Comparison of ENCODE assay signal across 11 cellular contexts in the genomic region with DNA sequence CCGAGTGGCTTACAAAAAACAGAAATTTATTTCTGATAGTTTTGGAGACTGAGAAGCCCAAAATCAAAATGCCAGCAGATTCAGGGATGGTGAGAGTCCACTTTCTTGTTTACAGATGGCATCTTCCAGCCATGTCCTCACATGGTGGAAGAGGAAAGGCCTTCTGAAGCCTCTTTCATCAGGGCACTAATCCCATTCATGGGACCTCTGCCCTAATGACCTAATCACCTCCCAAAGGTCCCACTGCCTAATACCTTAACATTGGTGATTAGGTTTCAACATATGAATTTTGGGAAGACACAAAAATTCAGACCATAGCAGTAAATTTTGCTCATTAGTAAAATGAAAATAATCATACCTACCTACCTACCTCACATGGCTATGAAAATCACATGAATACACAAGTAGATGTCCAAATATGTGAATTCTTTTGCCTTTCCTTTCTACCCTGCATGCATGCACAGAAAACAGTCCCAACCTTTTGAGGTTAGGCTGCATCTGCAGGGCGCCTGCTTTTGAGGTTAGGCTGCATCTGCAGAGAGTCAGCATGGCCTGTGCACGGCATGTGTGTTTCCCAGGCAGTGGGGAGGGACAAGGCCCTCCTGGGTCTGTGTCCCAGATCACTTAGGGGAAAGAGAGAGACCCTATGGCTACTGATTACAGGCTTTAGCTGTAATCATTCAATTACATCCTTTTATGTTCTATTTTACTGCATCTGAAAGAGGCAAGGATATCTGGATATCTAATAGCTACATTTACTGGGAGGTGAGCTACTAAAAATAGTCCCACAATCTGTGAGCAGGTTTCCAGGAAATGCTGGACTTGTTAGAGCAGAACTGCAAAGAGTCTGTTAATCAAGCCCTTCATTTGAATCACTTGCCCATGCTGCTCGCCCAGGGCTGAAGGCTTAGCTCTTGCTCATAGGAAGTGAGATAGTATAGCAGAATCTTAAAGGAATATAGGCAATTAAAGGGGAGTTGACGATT.
A peak's percentile ranks its signal among the peaks of the same experiment; 100 is the strongest.
DNase-seq lines count a peak whose midpoint lies in the region; ATAC-seq and TF ChIP-seq lines count a peak whose summit lies in the region.
"Had no signal": no experiment of that assay in that cellular context is flagged by ENCODE, and none has a peak within 500 bp of the region (broad histone marks: within the 10 kb centered on the region; RNA-seq: fewer than 3 reads in every experiment).

No MANE protein-coding gene starts in this region.

- peaks cover 30% of the 10 kb centered on the region for H3K4me1 ChIP-seq in left ventricle myocardium inferior
- H3K4me1 ChIP-seq in mucosa of descending colon (ENCODE audit: low read depth) = no peaks in the 10 kb centered on the region

- peak overlapping the region; percentile 14 for H3K27ac ChIP-seq in left ventricle myocardium inferior (replicated peaks)

- intact Hi-C loops in left ventricle myocardium inferior (cut with micrococcal nuclease) = no loop called here
- intact Hi-C loops in cardiac septum (cut with DNase I) = no loop called here
- intact Hi-C loops in mucosa of descending colon (cut with DNase I, micrococcal nuclease) = no loop called here

- H3K4me3 ChIP-seq in left ventricle myocardium inferior (no peak overlapping the region), fibroblast of mammary gland (ENCODE audit: control insufficient read depth, low read depth, low read length) (no peak overlapping the region), mucosa of descending colon (no peak overlapping the region)

- H3K27me3 ChIP-seq in left ventricle myocardium inferior (ENCODE audit: low read depth) = no peaks in the 10 kb centered on the region

- DNase-seq in left ventricle myocardium inferior (no peak), cardiac septum (ENCODE audit: low spot score) (no peak), RPMI7951 (ENCODE audit: low read depth) (peak; percentile 90), fibroblast of mammary gland (ENCODE audit: low read depth) (peak; percentile 42), NCI-H1048 (lab: John Stamatoyannopoulos, UW) (no peak), SKM-1 treated with dmso at 0.1 percent for 144 hours (lab: John Stamatoyannopoulos, UW; ENCODE audit: unreplicated experiment) (no peak), mucosa of descending colon (no peak)
- no peak for DNase-seq in activated T-cell treated with anti-CD3 and anti-CD28 coated beads, Interleukin-2, amount 50 U/mL, for 1 hour
- DNase-seq: activated gamma-delta T cell; NCI-H524; stimulated activated naive CD8-positive, alpha-beta T cell treated with anti-CD3 and anti-CD28 coated beads, Interleukin-15, amount 100 ng/mL, for 72 hours had no signal

- no peaks in the 10 kb centered on the region for H3K9me3 ChIP-seq in left ventricle myocardium inferior (replicated peaks)
- H3K9me3 ChIP-seq in mucosa of descending colon = no peaks in the 10 kb centered on the region

- H3K36me3 ChIP-seq in left ventricle myocardium inferior = no peaks in the 10 kb centered on the region
- H3K36me3 ChIP-seq in mucosa of descending colon (ENCODE audit: low read depth) = no peaks in the 10 kb centered on the region

- TF ChIP-seq CTCF in left ventricle myocardium inferior (IDR thresholded peaks at IDR 0.05; ENCODE audit: borderline replicate concordance) = no peak
- no peak for TF ChIP-seq CTCF in fibroblast of mammary gland (conservative IDR thresholded peaks at IDR 0.05; ENCODE audit: control insufficient read depth, insufficient read depth, low read depth, low read length)
- TF ChIP-seq CTCF in mucosa of descending colon (IDR thresholded peaks at IDR 0.05) = no peak

- ATAC-seq in mucosa of descending colon = no peak
- ATAC-seq: stimulated activated naive CD8-positive, alpha-beta T cell treated with anti-CD3 and anti-CD28 coated beads, Interleukin-15, amount 100 ng/mL, for 72 hours had no signal

Comparison
In these comparisons a context has a peak if more than half of its experiments do, and no peak if none do; other contexts are left out.
1. DNase-seq: peak in RPMI7951 (single experiment) and fibroblast of mammary gland (single experiment); none in left ventricle myocardium inferior (single experiment), cardiac septum (single experiment), NCI-H1048 (single experiment), activated T-cell treated with anti-CD3 and anti-CD28 coated beads, Interleukin-2, amount 50 U/mL, for 1 hour (single experiment), SKM-1 treated with dmso at 0.1 percent for 144 hours (single experiment) and mucosa of descending colon (0 of 3).